ENCODE assay signal across 19 cellular contexts in genomic region chr5:15425802-15426201, GRCh38.
DNase-seq lines count a peak whose midpoint lies in the region; ATAC-seq and TF ChIP-seq lines count a peak whose summit lies in the region.
"Had no signal": no experiment of that assay in that cellular context is flagged by ENCODE, and none has a peak within 500 bp of the region (broad histone marks: within the 10 kb centered on the region; RNA-seq: fewer than 3 reads in every experiment).

No MANE protein-coding gene starts in this region.

- H3K36me3 ChIP-seq in upper lobe of right lung (no peaks in the 10 kb centered on the region), mucosa of descending colon (ENCODE audit: low read depth) (no peaks in the 10 kb centered on the region)
- H3K36me3 ChIP-seq: brain microvascular endothelial cell had no signal

- peaks cover 5% of the 10 kb centered on the region for H3K36me3 Mint-ChIP-seq in nephron (ENCODE audit: low read depth)
- H3K36me3 Mint-ChIP-seq: CD4-positive, alpha-beta memory T cell had no signal

- no peak overlapping the region for H3K27ac ChIP-seq in upper lobe of right lung
- H3K27ac ChIP-seq: brain microvascular endothelial cell, SK-N-MC had no signal

- H3K9me3 Mint-ChIP-seq in nephron = no peaks in the 10 kb centered on the region
- H3K9me3 Mint-ChIP-seq: neural crest cell had no signal

- H3K4me1 ChIP-seq in upper lobe of right lung (no peaks in the 10 kb centered on the region), mucosa of descending colon (ENCODE audit: low read depth) (no peaks in the 10 kb centered on the region)

- H3K4me1 Mint-ChIP-seq in nephron = peaks cover 13% of the 10 kb centered on the region
- H3K4me1 Mint-ChIP-seq: CD4-positive, alpha-beta memory T cell had no signal

- H3K9me3 ChIP-seq in upper lobe of right lung (no peaks in the 10 kb centered on the region), mucosa of descending colon (no peaks in the 10 kb centered on the region)

- ATAC-seq in upper lobe of right lung (no peak), mucosa of descending colon (no peak), HG03378 (IDR thresholded peaks at IDR 0.05; ENCODE audit: unreplicated experiment) (no peak)
- ATAC-seq: activated CD8-positive, alpha-beta T cell treated with anti-CD3 and anti-CD28 coated beads for 36 hours; GM12878; HCT116; left cardiac atrium had no signal

- DNase-seq in amniotic epithelial cell (ENCODE audit: low read depth) (peak; percentile 7), glomerular visceral epithelial cell (ENCODE audit: extremely low spot score) (peak; percentile 24), upper lobe of right lung (no peak), mucosa of descending colon (no peak), SKM-1 treated with dmso at 0.1 percent for 144 hours (lab: John Stamatoyannopoulos, UW; ENCODE audit: unreplicated experiment) (no peak)
- DNase-seq: activated CD8-positive, alpha-beta T cell treated with anti-CD3 and anti-CD28 coated beads for 36 hours; brain microvascular endothelial cell; CD4-positive, alpha-beta memory T cell; effector CD8-positive, alpha-beta T cell; EL; left cardiac atrium; NCI-H187 treated with DMSO at 0.1 percent for 48 hours; NCI-H510A treated with DMSO at 0.1 percent for 48 hours had no signal

- TF ChIP-seq CTCF in nephron (IDR thresholded peaks at IDR 0.05; ENCODE audit: unreplicated experiment in 3 of 3) (no peak), upper lobe of right lung (IDR thresholded peaks at IDR 0.05) (no peak), mucosa of descending colon (IDR thresholded peaks at IDR 0.05) (no peak)

- H3K4me3 ChIP-seq in upper lobe of right lung (peak overlapping the region; percentile 2), mucosa of descending colon (no peak overlapping the region)
- H3K4me3 ChIP-seq: GM12878, SK-N-MC had no signal

- intact Hi-C loops in upper lobe of right lung (cut with DNase I) = no loop called here
- intact Hi-C loops in mucosa of descending colon (cut with DNase I, micrococcal nuclease) = no loop called here

- H3K27ac Mint-ChIP-seq in nephron = peak overlapping the region; percentile 75 to 97 (median 81)
- H3K27ac Mint-ChIP-seq: activated CD8-positive, alpha-beta T cell treated with anti-CD3 and anti-CD28 coated beads for 36 hours; CD4-positive, alpha-beta memory T cell had no signal

- H3K4me3 Mint-ChIP-seq in nephron = peak overlapping the region; percentile 72 to 81 (median 80)
- H3K4me3 Mint-ChIP-seq: activated CD8-positive, alpha-beta T cell treated with anti-CD3 and anti-CD28 coated beads for 36 hours; CD4-positive, alpha-beta memory T cell; neural crest cell had no signal

- H3K27me3 ChIP-seq in upper lobe of right lung = no peaks in the 10 kb centered on the region

- no peaks in the 10 kb centered on the region for H3K27me3 Mint-ChIP-seq in nephron (ENCODE audit: low read depth)
- H3K27me3 Mint-ChIP-seq: activated CD8-positive, alpha-beta T cell treated with anti-CD3 and anti-CD28 coated beads for 36 hours; CD4-positive, alpha-beta memory T cell had no signal

Comparison
In these comparisons a context has a peak if more than half of its experiments do, and no peak if none do; other contexts are left out.
1. DNase-seq: peak in amniotic epithelial cell (single experiment) and glomerular visceral epithelial cell (single experiment); none in upper lobe of right lung (single experiment), mucosa of descending colon (0 of 3) and SKM-1 treated with dmso at 0.1 percent for 144 hours (single experiment).